Comparison of ENCODE assay signal across 11 cellular contexts in genomic region chr5:109575506-109575905, GRCh38.
"Had no signal": no experiment of that assay in that cellular context is flagged by ENCODE, and none has a peak within 500 bp of the region (broad histone marks: within the 10 kb centered on the region; RNA-seq: fewer than 3 reads in every experiment).

No MANE protein-coding gene starts in this region.

- H3K9me3 ChIP-seq: HAP-1 had no signal

- FAIRE-seq: H1, H54 had no signal

- H2AFZ ChIP-seq: GM23248, GM23338 had no signal

- DNase-seq: GOT3, H7, H9, HCEC 1CT, HFFc6 had no signal

- H3K4me2 ChIP-seq: GM23338 had no signal

- ATAC-seq: GM23338, HCT116 had no signal

- H3K27ac ChIP-seq: GM23248 had no signal

- H3K9ac ChIP-seq: GM23248 had no signal

- H3K4me3 ChIP-seq: GM23248, GM23338, HAP-1 had no signal

- H3K36me3 ChIP-seq: HAP-1 had no signal

- H3K4me1 ChIP-seq: HAP-1 had no signal
